ENCODE assay signal across 22 cellular contexts in genomic region chr10:22548343-22548742, GRCh38.
DNase-seq lines count a peak whose midpoint lies in the region; ATAC-seq, FAIRE-seq and TF ChIP-seq lines count a peak whose summit lies in the region.
"Had no signal": no experiment of that assay in that cellular context is flagged by ENCODE, and none has a peak within 500 bp of the region (broad histone marks: within the 10 kb centered on the region; RNA-seq: fewer than 3 reads in every experiment).

No MANE protein-coding gene starts in this region.

- TF ChIP-seq CTCF in HepG2 (CRISPR knock-in tag; IDR thresholded peaks at IDR 0.05), result no peak
- no peak for TF ChIP-seq CTCF in right lobe of liver (IDR thresholded peaks at IDR 0.05)
- no peak for TF ChIP-seq CTCF in neural progenitor cell (IDR thresholded peaks at IDR 0.05)
- no peak for TF ChIP-seq CTCF in gastrocnemius medialis (IDR thresholded peaks at IDR 0.05 in 4 of 5, conservative IDR thresholded peaks at IDR 0.05 in 1 of 5)
- TF ChIP-seq CTCF in D721Med (IDR thresholded peaks at IDR 0.05; ENCODE audit: insufficient read depth, missing control alignments), result no peak

- POLR2A ChIA-PET in HepG2 (lab: Yijun Ruan, JAX), result no interaction called here

- TF ChIP-seq EP300 in HepG2 (IDR thresholded peaks at IDR 0.05; ENCODE audit: low read depth in 2 of 2, low read length in 2 of 2) (no peak), HepG2 (CRISPR knock-in tag; IDR thresholded peaks at IDR 0.05; ENCODE audit: borderline replicate concordance) (no peak)

- H3K4me1 Mint-ChIP-seq in T-helper 17 cell, result peaks cover 15% of the 10 kb centered on the region
- H3K4me1 Mint-ChIP-seq in neural progenitor cell, result peaks cover 55% of the 10 kb centered on the region

- H3K27ac ChIP-seq in HepG2 (ENCODE audit: extremely low read length, insufficient read depth, low read length), result no peak overlapping the region
- H3K27ac ChIP-seq in right lobe of liver, result no peak overlapping the region
- H3K27ac ChIP-seq in neural progenitor cell, result no peak overlapping the region
- no peak overlapping the region for H3K27ac ChIP-seq in gastrocnemius medialis
- H3K27ac ChIP-seq: BLaER1 treated with 17β-estradiol and CSF1 and Interleukin-3, amounts not matched to agents 10 nM and 100 nM; HL-60 had no signal

- no peaks in the 10 kb centered on the region for H3K9me3 ChIP-seq in HepG2 (ENCODE audit: low read length)
- H3K9me3 ChIP-seq in right lobe of liver, result no peaks in the 10 kb centered on the region
- no peaks in the 10 kb centered on the region for H3K9me3 ChIP-seq in T-helper 17 cell (ENCODE audit: control insufficient read depth, low read length, poor library complexity, severe bottlenecking)
- no peaks in the 10 kb centered on the region for H3K9me3 ChIP-seq in neural progenitor cell (ENCODE audit: low read depth)
- H3K9me3 ChIP-seq in gastrocnemius medialis, result no peaks in the 10 kb centered on the region
- H3K9me3 ChIP-seq: BLaER1 treated with 17β-estradiol and CSF1 and Interleukin-3, amounts not matched to agents 10 nM and 100 nM had no signal

- WGBS in HepG2 (ENCODE audit: low lambda C conversion rate), result 87% methylated on average over 1 of the region's 1 CpG
- 100% methylated on average over 1 of the region's 1 CpG for WGBS in right lobe of liver (ENCODE audit: insufficient coverage, low coverage, low lambda C conversion rate, missing lambda C conversion rate)

- H3K4me2 ChIP-seq in HepG2 (ENCODE audit: low read depth, low read length), result no peak overlapping the region
- H3K4me2 ChIP-seq in neural progenitor cell, result peak overlapping the region; percentile 33
- H3K4me2 ChIP-seq: BLaER1 treated with 17β-estradiol and CSF1 and Interleukin-3, amounts not matched to agents 10 nM and 100 nM had no signal

- no peak overlapping the region for H3K4me3 ChIP-seq in HepG2 (replicated peaks in 1 of 3; ENCODE audit: insufficient read depth in 1 of 3, low read depth in 2 of 3, low read length in 3 of 3)
- H3K4me3 ChIP-seq in right lobe of liver, result no peak overlapping the region
- no peak overlapping the region for H3K4me3 ChIP-seq in neural progenitor cell
- H3K4me3 ChIP-seq in gastrocnemius medialis, result no peak overlapping the region
- H3K4me3 ChIP-seq: BLaER1 treated with 17β-estradiol and CSF1 and Interleukin-3, amounts not matched to agents 10 nM and 100 nM; GM12878 had no signal

- CTCF ChIA-PET in HepG2 (lab: Yijun Ruan, JAX; ENCODE audit: low intra/inter-chr PET ratio, low total read pairs), result no interaction called here

- H4K20me1 ChIP-seq in HepG2 (ENCODE audit: insufficient read depth, low read length) (no peaks in the 10 kb centered on the region), neural progenitor cell (ENCODE audit: low read depth) (no peaks in the 10 kb centered on the region)

- TF ChIP-seq RAD21 in HepG2 (CRISPR knock-in tag; IDR thresholded peaks at IDR 0.05), result no peak

- H3K27me3 ChIP-seq in HepG2 (ENCODE audit: control insufficient read depth in 1 of 2, insufficient read depth in 2 of 2, low read length in 2 of 2) (no peaks in the 10 kb centered on the region), right lobe of liver (no peaks in the 10 kb centered on the region), neural progenitor cell (no peaks in the 10 kb centered on the region), gastrocnemius medialis (no peaks in the 10 kb centered on the region)
- H3K27me3 ChIP-seq: BLaER1 treated with 17β-estradiol and CSF1 and Interleukin-3, amounts not matched to agents 10 nM and 100 nM had no signal

- H2AFZ ChIP-seq in HepG2 (ENCODE audit: low read length) (no peak overlapping the region), neural progenitor cell (replicated peaks) (no peak overlapping the region)

- ATAC-seq in HepG2 (no peak), right lobe of liver (no peak), T-helper 17 cell (no peak), gastrocnemius medialis (no peak)
- ATAC-seq: CD8-positive, alpha-beta T cell; GM12878 had no signal

- intact Hi-C loops in HepG2 (cut with micrococcal nuclease; ENCODE audit: unreplicated experiment) (no loop called here), right lobe of liver (cut with DNase I) (no loop called here), gastrocnemius medialis (cut with DNase I; ENCODE audit: low total_unique reads) (no loop called here)

- H3K9me3 Mint-ChIP-seq in neural progenitor cell, result no peaks in the 10 kb centered on the region
- H3K9me3 Mint-ChIP-seq: CD8-positive, alpha-beta T cell; H9; IgD-negative memory B cell had no signal

- H3K36me3 ChIP-seq in HepG2 (replicated peaks in 1 of 2; ENCODE audit: control insufficient read depth in 1 of 2, insufficient read depth in 2 of 2, low read length in 2 of 2) (peaks cover 6 to 12% of the 10 kb centered on the region in 2 experiments; a peak in 4 of 5 replicates), right lobe of liver (peaks cover 0 to 29% (median 0%) of the 10 kb centered on the region in 4 donors), neural progenitor cell (no peaks in the 10 kb centered on the region), gastrocnemius medialis (no peaks in the 10 kb centered on the region)

- H3K36me3 Mint-ChIP-seq in T-helper 17 cell (ENCODE audit: low read depth) (peaks cover 4% of the 10 kb centered on the region), neural progenitor cell (peaks cover 4% of the 10 kb centered on the region)

- H3K79me2 ChIP-seq in HepG2 (ENCODE audit: insufficient read depth, low read length) (no peaks in the 10 kb centered on the region), neural progenitor cell (ENCODE audit: low read depth) (no peaks in the 10 kb centered on the region)

- H3K4me1 ChIP-seq in HepG2 (ENCODE audit: insufficient read depth, low read length) (peaks cover under 1% of the 10 kb centered on the region; the same call in 1 of the 2 replicates), right lobe of liver (no peaks in the 10 kb centered on the region), neural progenitor cell (peaks cover 32% of the 10 kb centered on the region), gastrocnemius medialis (peaks cover 11 to 16% of the 10 kb centered on the region in 2 donors)

- H3K27me3 Mint-ChIP-seq in T-helper 17 cell, result no peaks in the 10 kb centered on the region
- H3K27me3 Mint-ChIP-seq in neural progenitor cell (ENCODE audit: insufficient read depth, low read depth), result peaks cover 6% of the 10 kb centered on the region
- H3K27me3 Mint-ChIP-seq: B cell, IgD-negative memory B cell had no signal

- H3K4me3 Mint-ChIP-seq in T-helper 17 cell (no peak overlapping the region), neural progenitor cell (no peak overlapping the region)
- H3K4me3 Mint-ChIP-seq: B cell; CD8-positive, alpha-beta T cell; H9; IgD-negative memory B cell had no signal

- no peak overlapping the region for H3K9ac ChIP-seq in HepG2 (ENCODE audit: insufficient read depth, low read depth, low read length)
- H3K9ac ChIP-seq in neural progenitor cell, result no peak overlapping the region
- H3K9ac ChIP-seq: BLaER1 treated with 17β-estradiol and CSF1 and Interleukin-3, amounts not matched to agents 10 nM and 100 nM had no signal

- in situ Hi-C loops in HepG2 (cut with HindIII; ENCODE audit: extremely low pct_ligation_motif_present, low pct_unique_long_range_greater_than_20kb) (no loop called here), gastrocnemius medialis (cut with MboI; ENCODE audit: low sequenced_read_pairs in 4 of 4) (no loop called here)

- DNase-seq in NCI-H146 treated with DMSO at 0.1 percent for 48 hours (lab: John Stamatoyannopoulos, UW; ENCODE audit: unreplicated experiment) (peak; percentile 32), NCI-H146 (lab: John Stamatoyannopoulos, UW) (no peak), HepG2 (ENCODE audit: low spot score) (no peak), right lobe of liver (no peak), T-helper 17 cell (no peak), neural progenitor cell (ENCODE audit: low spot score) (no peak), gastrocnemius medialis (no peak), D721Med (ENCODE audit: insufficient read length, low spot score) (no peak)
- DNase-seq: 8988T; Calu3; CD8-positive, alpha-beta T cell; DMS 273 treated with DMSO at 0.1 percent for 48 hours; DMS53; DND-41; EL; H9 had no signal

- H3F3A ChIP-seq in neural progenitor cell (ENCODE audit: low read depth), result peaks cover 25% of the 10 kb centered on the region

- no peak for TF ChIP-seq POLR2A in HepG2 (IDR thresholded peaks at IDR 0.05; ENCODE audit: insufficient read depth in 1 of 2, low read depth in 2 of 2, low read length in 2 of 2)
- TF ChIP-seq POLR2A in right lobe of liver (IDR thresholded peaks at IDR 0.05), result no peak
- TF ChIP-seq POLR2A in gastrocnemius medialis (IDR thresholded peaks at IDR 0.05), result no peak

- BruUV-seq in HepG2 (replicated peaks; lab: Mats Ljungman, UMichigan), result no TSS peak

- H3K27ac Mint-ChIP-seq in T-helper 17 cell (peak overlapping the region; percentile 27), neural progenitor cell (no peak overlapping the region)
- H3K27ac Mint-ChIP-seq: B cell, H9 had no signal

- FAIRE-seq in HepG2 (lab: Jason Lieb, UNC), result no peak
- FAIRE-seq in D721Med (lab: Jason Lieb, UNC), result no peak
- FAIRE-seq: H1 had no signal

TF ChIP-seq in HepG2, 621 proteins besides CTCF, POLR2A, EP300 and RAD21 (continues in another document):
- peak; percentile 86 for TF ChIP-seq MAFF (IDR thresholded peaks at IDR 0.05; ENCODE audit: low read depth, low read length)
- no peak for TF ChIP-seq ZNF615 (CRISPR knock-in tag; IDR thresholded peaks at IDR 0.05; ENCODE audit: borderline replicate concordance)
- no peak for TF ChIP-seq MAZ (IDR thresholded peaks at IDR 0.05; ENCODE audit: borderline replicate concordance, low read depth, low read length)
- no peak for TF ChIP-seq MAZ (CRISPR knock-in tag; IDR thresholded peaks at IDR 0.05; ENCODE audit: low read depth)
- no peak for TF ChIP-seq TEAD3 (CRISPR knock-in tag; optimal IDR thresholded peaks at IDR 0.05; ENCODE audit: borderline replicate concordance)
- no peak for TF ChIP-seq ZNF629 (CRISPR knock-in tag; conservative IDR thresholded peaks at IDR 0.05)
- no peak for TF ChIP-seq ZNF446 (CRISPR knock-in tag; IDR thresholded peaks at IDR 0.05)
- TF ChIP-seq RNF219 (CRISPR knock-in tag; IDR thresholded peaks at IDR 0.05), result no peak
- no peak for TF ChIP-seq SALL2 (CRISPR knock-in tag; IDR thresholded peaks at IDR 0.05)
